In genomic region chr3:80855482-80855881, GRCh38 we compare ENCODE assay signal across 27 cellular contexts.
"Had no signal": no experiment of that assay in that cellular context is flagged by ENCODE, and none has a peak within 500 bp of the region (broad histone marks: within the 10 kb centered on the region; RNA-seq: fewer than 3 reads in every experiment).

No MANE protein-coding gene starts in this region.

- H3K4me3 ChIP-seq: coronary artery, dorsolateral prefrontal cortex, esophagus squamous epithelium, gastrocnemius medialis, heart right ventricle, left lung, lower lobe of right lung, mucosa of descending colon had no signal

- H3K27ac Mint-ChIP-seq: mesothelial cell of epicardium; naive B cell; naive thymus-derived CD8-positive, alpha-beta T cell had no signal

- H3K27me3 Mint-ChIP-seq: naive B cell; naive thymus-derived CD8-positive, alpha-beta T cell had no signal

- H3K4me3 Mint-ChIP-seq: mesothelial cell of epicardium; naive B cell; naive thymus-derived CD8-positive, alpha-beta T cell had no signal

- H3K4me1 Mint-ChIP-seq: mesothelial cell of epicardium; naive B cell; naive thymus-derived CD8-positive, alpha-beta T cell had no signal

- H3K36me3 Mint-ChIP-seq: mesothelial cell of epicardium; naive B cell; naive thymus-derived CD8-positive, alpha-beta T cell had no signal

- ATAC-seq: esophagus mucosa; gastrocnemius medialis; heart right ventricle; left cardiac atrium; left lung; left ventricle myocardium superior; lower lobe of right lung; mucosa of descending colon; naive thymus-derived CD8-positive, alpha-beta T cell had no signal

- FAIRE-seq: endothelial cell of umbilical vein, islet of Langerhans, keratinocyte had no signal

- DNase-seq: dermis blood vessel endothelial cell; dorsolateral prefrontal cortex; effector CD4-positive, alpha-beta T cell; effector memory CD4-positive, alpha-beta T cell; erythroblast; esophagus squamous epithelium; foreskin fibroblast; foreskin melanocyte; gastrocnemius medialis; glutamatergic neuron; head of caudate nucleus; heart right ventricle; hippocampal formation; left cardiac atrium; left lung; left ventricle myocardium superior; lower lobe of right lung; mesenchymal stem cell; mucosa of descending colon; naive B cell; naive thymus-derived CD8-positive, alpha-beta T cell had no signal
